In the genomic region with DNA sequence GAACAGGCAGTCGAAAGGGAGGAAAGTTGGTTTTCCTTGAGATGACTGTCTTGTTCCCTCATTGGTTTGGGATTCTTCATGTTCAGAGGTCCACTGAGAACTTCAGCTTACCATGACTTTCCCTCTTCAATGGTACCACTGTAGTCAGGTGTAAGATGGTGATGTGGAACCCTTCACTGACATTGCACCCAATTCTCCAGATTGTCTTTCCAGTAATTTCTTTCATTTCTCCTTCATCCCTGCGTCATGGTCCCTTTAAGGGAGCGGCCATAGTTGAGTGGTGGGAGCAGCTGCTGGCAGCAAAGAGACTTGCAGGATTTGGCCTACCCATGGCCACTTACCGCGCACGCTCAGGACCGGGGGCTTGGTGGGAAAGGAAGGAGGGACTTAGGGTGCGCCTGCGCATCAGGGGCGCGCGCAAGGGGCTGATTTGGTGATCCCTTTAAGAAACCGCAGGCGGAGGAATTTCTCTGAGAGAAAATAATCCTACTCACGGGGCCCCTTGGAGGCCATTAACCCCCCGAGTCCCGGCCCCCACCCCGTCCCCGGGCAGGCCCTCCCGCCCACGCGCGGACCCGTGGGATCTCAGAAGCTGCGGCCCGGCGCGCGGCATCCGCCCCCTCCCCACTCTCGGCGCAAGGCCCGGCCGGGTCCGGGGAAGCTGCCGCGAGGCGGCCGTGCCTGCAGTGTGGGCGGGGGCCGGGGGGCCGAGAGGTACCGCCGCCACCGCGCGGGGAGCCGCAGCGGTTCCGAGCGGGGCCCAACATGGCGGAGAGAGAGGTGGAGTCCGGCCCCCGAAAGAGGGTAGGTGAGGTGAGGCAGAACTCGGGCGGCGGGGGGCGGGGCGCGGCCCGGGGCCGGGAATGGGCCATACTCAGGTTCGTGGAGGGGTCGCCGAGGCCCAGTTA, we compare ENCODE assay signal across 8 cellular contexts. TPM values are rescaled to one million over a fixed set of nuclear protein-coding genes. Genes with fewer than 3 reads are reported as not detected.
DNase-seq lines count a peak whose midpoint lies in the region; ATAC-seq and TF ChIP-seq lines count a peak whose summit lies in the region.

Gene ZMYM4 (plus strand): TSS at position 428 of the 908 bp plus-strand sequence. CDS start 338 bp downstream, at position 766.

- peak within 1 kb of the TSS; percentile 69 for H3K27ac ChIP-seq in colonic mucosa
- peak within 1 kb of the TSS; percentile 56 for H3K27ac ChIP-seq in layer of hippocampus (ENCODE audit: low read depth, low read length)

- intact Hi-C loops in colonic mucosa (cut with DNase I), result no loop called here

- peak; percentile 99 for DNase-seq in AG20443 (ENCODE audit: low spot score)
- peak; percentile 100 for DNase-seq in NCI-H510A treated with DMSO at 0.1 percent for 48 hours (lab: John Stamatoyannopoulos, UW)
- peak; percentile 93 for DNase-seq in activated CD4-positive, alpha-beta T cell treated with anti-CD3 and anti-CD28 coated beads for 48 hours
- DNase-seq in colonic mucosa, result peak; percentile 90
- peak; percentile 79 to 80 for DNase-seq in stimulated activated CD4-positive, alpha-beta T cell treated with anti-CD3 and anti-CD28 coated beads, Interleukin-1b, Interleukin-23, amount 100 ng/mL, for 4 hours (ENCODE audit: low read depth in 2 of 2)

- ATAC-seq in GM19043 (IDR thresholded peaks at IDR 0.05; ENCODE audit: low read depth, unreplicated experiment) (peak; percentile 86), HG03432 (IDR thresholded peaks at IDR 0.05; ENCODE audit: unreplicated experiment) (peak; percentile 93)

- no peaks in the 10 kb centered on the region for H3K27me3 ChIP-seq in colonic mucosa
- H3K27me3 ChIP-seq in layer of hippocampus (ENCODE audit: control insufficient read depth, insufficient read depth, low read length), result no peaks in the 10 kb centered on the region

- no peaks in the 10 kb centered on the region for H3K4me1 ChIP-seq in colonic mucosa

- peak within 1 kb of the TSS; percentile 79 for H3K4me3 ChIP-seq in colonic mucosa

- no peaks in the 10 kb centered on the region for H3K9me3 ChIP-seq in colonic mucosa

- TF ChIP-seq CTCF in colonic mucosa (IDR thresholded peaks at IDR 0.05), result no peak

- no peaks in the 10 kb centered on the region for H3K36me3 ChIP-seq in colonic mucosa

- H3K9ac ChIP-seq in colonic mucosa (ENCODE audit: low read depth in 2 of 2, low read length in 2 of 2), result peak within 1 kb of the TSS; percentile 61 to 89

RNA-seq across cellular contexts. Expression of gene ZMYM4, which starts in this region (rescaled TPM):
- total RNA-seq in colonic mucosa, result 10 to 100 TPM; 25.9 to 31.8 TPM

Comparison
In these comparisons a context has a peak if more than half of its experiments do, and no peak if none do; other contexts are left out.
1. Peak in every context shown above with its lines: DNase-seq, ATAC-seq, H3K4me3 ChIP-seq and H3K27ac ChIP-seq.